Comparison of ENCODE assay signal across 14 cellular contexts in the genomic region with DNA sequence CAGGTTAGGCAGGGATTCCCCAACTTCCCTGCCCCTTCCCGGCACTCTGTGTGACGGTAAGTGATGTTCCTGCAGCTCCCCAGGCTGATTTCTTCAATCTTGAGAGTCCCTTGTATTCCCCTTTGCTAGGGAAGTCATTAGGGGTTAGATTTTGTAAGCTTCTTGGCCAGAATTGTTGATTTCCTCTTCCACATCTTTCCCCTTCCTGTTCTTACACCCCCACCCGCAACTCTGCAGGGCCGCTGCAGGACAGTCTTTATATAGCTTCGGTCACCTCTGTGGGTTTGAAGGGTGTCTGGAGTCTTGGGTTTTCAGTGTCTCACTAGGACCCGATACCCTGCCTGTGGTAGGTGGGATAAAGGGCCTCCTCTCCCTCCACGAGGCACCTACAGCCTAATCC. TPM values are rescaled to one million over a fixed set of nuclear protein-coding genes. Genes with fewer than 3 reads are reported as not detected.
"Had no signal": no experiment of that assay in that cellular context is flagged by ENCODE, and none has a peak within 500 bp of the region (broad histone marks: within the 10 kb centered on the region; RNA-seq: fewer than 3 reads in every experiment).

No MANE protein-coding gene starts in this region.

- H3K36me3 ChIP-seq: colonic mucosa, gastroesophageal sphincter, right atrium auricular region, tibial nerve had no signal

- H3K4me1 ChIP-seq: colonic mucosa, gastroesophageal sphincter, right atrium auricular region, tibial nerve had no signal

- H3K27ac ChIP-seq: colonic mucosa, gastroesophageal sphincter, right atrium auricular region, tibial nerve had no signal

- H3K4me3 ChIP-seq: colonic mucosa, gastroesophageal sphincter, right atrium auricular region, tibial nerve had no signal

- H3K9me3 ChIP-seq: colonic mucosa had no signal

- H3K27me3 ChIP-seq: colonic mucosa, right atrium auricular region, tibial nerve had no signal

- DNase-seq: activated B cell treated with CpG ODN at 0.5 μM for 24 hours; activated CD4-positive, alpha-beta T cell treated with anti-CD3 and anti-CD28 coated beads, Interleukin-2, amount 50 U/mL, for 1 hour; activated naive CD4-positive, alpha-beta T cell treated with anti-CD3 and anti-CD28 coated beads, Interleukin-2, amount 10 ng/mL, durations not matched to agents 7 days and 5 days; caudate nucleus; colonic mucosa; effector CD4-positive, alpha-beta T cell; kidney; midbrain; posterior cingulate gyrus had no signal

- ATAC-seq: gastroesophageal sphincter; stimulated activated memory B cell treated with anti-CD40 and anti-IgM and Interleukin-4, amounts not matched to agents 10 μg/mL and 1 μg/mL and 100 μg/mL, for 72 hours had no signal

RNA-seq across cellular contexts. Expression of gene ADGRE1, which starts 10.6 kb away (rescaled TPM):
- total RNA-seq: right atrium auricular region had no signal
- polyA plus RNA-seq: fibroblast of lung had no signal
